ENCODE assay signal across 1 cellular context in the genomic region with DNA sequence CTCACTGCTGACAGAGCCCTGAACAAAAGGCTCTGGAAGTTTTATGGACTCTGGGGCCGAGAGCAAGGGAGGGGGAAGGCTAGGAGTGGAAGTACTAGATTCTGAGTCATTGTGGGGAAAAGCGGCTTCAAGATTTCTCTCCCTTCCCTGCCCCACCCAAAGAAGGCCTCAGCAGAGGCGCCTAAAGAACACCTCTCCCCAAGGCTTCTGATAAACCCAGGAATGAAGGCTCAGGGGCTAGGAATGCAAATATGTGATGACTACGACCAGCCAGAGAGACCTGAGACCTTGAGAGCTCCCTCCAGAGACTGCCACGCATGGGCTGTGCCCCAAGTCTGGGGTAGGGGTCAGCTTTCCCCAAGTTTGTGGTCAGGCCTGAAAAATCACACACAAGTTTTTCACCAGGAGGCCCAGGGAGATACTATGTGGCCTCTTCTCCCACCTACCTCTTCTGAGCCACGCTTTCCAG.
TF ChIP-seq lines count a peak whose summit lies in the region.

No MANE protein-coding gene starts in this region.

TF ChIP-seq in HCT116, 20 proteins besides CTCF, POLR2A, EP300 and RAD21 (continued from another document):
- TF ChIP-seq EZH2phosphoT487 (IDR thresholded peaks at IDR 0.05; ENCODE audit: borderline replicate concordance) = no peak
TF ChIP-seq in HCT116: peak in this region for 2.
